Comparison of ENCODE assay signal across 9 cellular contexts in the genomic region with DNA sequence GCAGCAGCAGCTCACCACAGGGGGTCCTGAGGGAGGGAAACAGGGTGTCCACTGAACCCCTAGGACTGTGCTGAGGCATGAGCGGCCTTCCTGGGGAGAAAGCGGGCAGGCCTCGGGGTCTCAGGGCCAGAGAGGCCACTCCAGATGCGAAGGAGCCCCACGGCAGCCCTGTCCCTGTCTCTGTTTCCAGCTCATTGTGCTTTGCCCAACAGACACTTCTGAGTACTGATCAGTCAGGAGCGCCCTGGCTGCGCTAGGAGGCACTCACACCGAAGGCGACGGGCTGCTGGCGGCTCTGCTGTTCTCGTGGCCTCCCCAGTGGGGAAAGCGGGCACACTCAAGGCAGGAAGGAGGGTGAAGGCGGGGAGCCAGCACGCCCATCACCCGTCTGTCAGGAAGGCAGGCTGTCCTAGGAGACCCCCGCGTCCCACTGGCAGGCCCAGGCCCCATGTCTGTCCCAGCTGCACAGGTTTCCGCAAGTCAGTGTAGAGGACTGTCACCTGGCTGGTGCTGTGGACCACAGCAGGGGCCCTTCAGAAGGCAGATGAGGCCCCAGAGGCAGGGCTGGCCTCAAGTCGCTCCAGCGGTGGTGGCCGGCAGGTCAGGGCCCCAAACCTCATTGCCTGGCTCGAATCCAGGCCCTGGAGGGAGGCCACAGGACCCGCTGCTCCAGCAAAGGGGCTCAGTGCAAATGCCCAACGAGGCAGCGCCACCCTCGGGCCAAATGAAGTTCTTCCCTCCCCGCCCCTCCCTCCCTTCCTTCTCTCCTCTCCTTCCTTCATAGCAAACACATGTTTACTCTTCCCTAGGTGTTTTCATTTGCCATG. TPM values are rescaled to one million over a fixed set of nuclear protein-coding genes. Genes with fewer than 3 reads are reported as not detected.
A peak's percentile ranks its signal among the peaks of the same experiment; 100 is the strongest.
DNase-seq lines count a peak whose midpoint lies in the region; ATAC-seq and TF ChIP-seq lines count a peak whose summit lies in the region.
"Had no signal": no experiment of that assay in that cellular context is flagged by ENCODE, and none has a peak within 500 bp of the region (broad histone marks: within the 10 kb centered on the region; RNA-seq: fewer than 3 reads in every experiment).

No MANE protein-coding gene starts in this region.

- H3K27me3 Mint-ChIP-seq in activated T-cell treated with anti-CD3 and anti-CD28 coated beads, Interleukin-2, amount 50 U/mL, for 4 hours (ENCODE audit: low read depth) = no peaks in the 10 kb centered on the region
- H3K27me3 Mint-ChIP-seq in neural crest cell (ENCODE audit: low read depth) = no peaks in the 10 kb centered on the region
- H3K27me3 Mint-ChIP-seq: activated naive CD4-positive, alpha-beta T cell treated with anti-CD3 and anti-CD28 coated beads, Interleukin-2, amount 50 U/mL, for 24 hours had no signal

- peak; percentile 4 for DNase-seq in activated T-cell treated with anti-CD3 and anti-CD28 coated beads, Interleukin-2, amount 50 U/mL, for 4 hours
- DNase-seq in activated T-cell treated with anti-CD3 and anti-CD28 coated beads for 4 hours = no peak
- peak; percentile 69 for DNase-seq in WERI-Rb-1
- DNase-seq in neural crest cell (ENCODE audit: low read depth, low spot score) = no peak
- DNase-seq in kidney glomerular epithelial cell (lab: John Stamatoyannopoulos, UW) = no peak
- no peak for DNase-seq in NCI-H1417 treated with DMSO at 0.1 percent for 48 hours (lab: John Stamatoyannopoulos, UW)
- DNase-seq in effector CD8-positive, alpha-beta T cell (lab: John Stamatoyannopoulos, UW) = no peak

- no peak overlapping the region for H3K4me3 ChIP-seq in WERI-Rb-1 (ENCODE audit: low read depth, low read length)

- H3K27me3 ChIP-seq in WERI-Rb-1 (ENCODE audit: insufficient read depth, low read depth, severe bottlenecking) = no peaks in the 10 kb centered on the region

- H3K36me3 Mint-ChIP-seq in activated T-cell treated with anti-CD3 and anti-CD28 coated beads, Interleukin-2, amount 50 U/mL, for 4 hours (ENCODE audit: insufficient read depth) = no peaks in the 10 kb centered on the region
- no peaks in the 10 kb centered on the region for H3K36me3 Mint-ChIP-seq in neural crest cell (ENCODE audit: low read depth)
- H3K36me3 Mint-ChIP-seq: activated naive CD4-positive, alpha-beta T cell treated with anti-CD3 and anti-CD28 coated beads, Interleukin-2, amount 50 U/mL, for 24 hours had no signal

- peaks cover 3% of the 10 kb centered on the region for H3K4me1 Mint-ChIP-seq in activated T-cell treated with anti-CD3 and anti-CD28 coated beads, Interleukin-2, amount 50 U/mL, for 4 hours (ENCODE audit: low read depth)
- H3K4me1 Mint-ChIP-seq in neural crest cell = peaks cover 18% of the 10 kb centered on the region

- peaks cover 4% of the 10 kb centered on the region for H3K9me3 ChIP-seq in WERI-Rb-1 (ENCODE audit: severe bottlenecking)

- H3K27ac Mint-ChIP-seq in neural crest cell (ENCODE audit: unreplicated experiment) = no peak overlapping the region
- H3K27ac Mint-ChIP-seq: activated naive CD4-positive, alpha-beta T cell treated with anti-CD3 and anti-CD28 coated beads, Interleukin-2, amount 50 U/mL, for 24 hours had no signal

- H3K4me3 Mint-ChIP-seq in activated T-cell treated with anti-CD3 and anti-CD28 coated beads, Interleukin-2, amount 50 U/mL, for 4 hours = no peak overlapping the region
- H3K4me3 Mint-ChIP-seq in neural crest cell = no peak overlapping the region
- H3K4me3 Mint-ChIP-seq: activated naive CD4-positive, alpha-beta T cell treated with anti-CD3 and anti-CD28 coated beads, Interleukin-2, amount 50 U/mL, for 24 hours had no signal

- H3K9me3 Mint-ChIP-seq in activated T-cell treated with anti-CD3 and anti-CD28 coated beads, Interleukin-2, amount 50 U/mL, for 4 hours = no peaks in the 10 kb centered on the region
- peaks cover 3% of the 10 kb centered on the region for H3K9me3 Mint-ChIP-seq in neural crest cell

- ATAC-seq in activated T-cell treated with anti-CD3 and anti-CD28 coated beads, Interleukin-2, amount 50 U/mL, for 4 hours = no peak
- ATAC-seq in HG03064 (IDR thresholded peaks at IDR 0.05; ENCODE audit: low read depth, unreplicated experiment) = peak; percentile 26

- H3K27ac ChIP-seq in WERI-Rb-1 = peak overlapping the region; percentile 18; the same call in 1 of the 2 replicates

- H3K36me3 ChIP-seq in WERI-Rb-1 = no peaks in the 10 kb centered on the region

- TF ChIP-seq CTCF in WERI-Rb-1 (IDR thresholded peaks at IDR 0.05; ENCODE audit: low read depth, low read length) = peak; percentile 65
- peak; percentile 32 for TF ChIP-seq CTCF in neural crest cell (conservative IDR thresholded peaks at IDR 0.05)

RNA-seq across cellular contexts. Expression of a gene that starts 6.8 kb away (rescaled TPM):
- under 1 TPM; 0.08 to 0.35 (median 0.14) TPM for total RNA-seq in activated T-cell treated with anti-CD3 and anti-CD28 coated beads, Interleukin-2, amount 50 U/mL, for 4 hours
- 0.16 and 0.40 TPM in 2 replicates for total RNA-seq in neural crest cell

RNA-seq across cellular contexts. Expression of a gene that starts 31.6 kb away (rescaled TPM):
- not detected for total RNA-seq in activated T-cell treated with anti-CD3 and anti-CD28 coated beads, Interleukin-2, amount 50 U/mL, for 4 hours
- total RNA-seq in neural crest cell = 0.23 and 0.25 TPM in 2 replicates

RNA-seq across cellular contexts. Expression of a gene that starts 46.1 kb away (rescaled TPM):
- total RNA-seq in activated T-cell treated with anti-CD3 and anti-CD28 coated beads, Interleukin-2, amount 50 U/mL, for 4 hours = 10 to 100 TPM; 46.4 to 63.5 (median 60.1) TPM
- 46.1 and 49.8 TPM in 2 replicates for total RNA-seq in neural crest cell

RNA-seq across cellular contexts. Expression of a gene that starts 51.9 kb away (rescaled TPM):
- under 1 TPM; 0.13 to 0.91 (median 0.22) TPM for total RNA-seq in activated T-cell treated with anti-CD3 and anti-CD28 coated beads, Interleukin-2, amount 50 U/mL, for 4 hours
- 2.6 and 2.8 TPM in 2 replicates for total RNA-seq in neural crest cell

Comparison
In these comparisons a context has a peak if more than half of its experiments do, and no peak if none do; other contexts are left out.
1. DNase-seq: peak in activated T-cell treated with anti-CD3 and anti-CD28 coated beads, Interleukin-2, amount 50 U/mL, for 4 hours (single experiment) and WERI-Rb-1 (single experiment); none in activated T-cell treated with anti-CD3 and anti-CD28 coated beads for 4 hours (single experiment), neural crest cell (single experiment), kidney glomerular epithelial cell (single experiment), NCI-H1417 treated with DMSO at 0.1 percent for 48 hours (single experiment) and effector CD8-positive, alpha-beta T cell (single experiment).